ENCODE assay signal across 8 cellular contexts in genomic region chr7:98418636-98419315, GRCh38. TPM values are rescaled to one million over a fixed set of nuclear protein-coding genes. Genes with fewer than 3 reads are reported as not detected.
DNase-seq lines count a peak whose midpoint lies in the region; ATAC-seq lines count a peak whose summit lies in the region.

No MANE protein-coding gene starts in this region.

- no peak overlapping the region for H3K4me3 ChIP-seq in adipocyte (ENCODE audit: low read length)

- H3K9me3 ChIP-seq in adipocyte (ENCODE audit: control insufficient read depth, low read length) = no peaks in the 10 kb centered on the region

- no peak overlapping the region for H3K9ac ChIP-seq in adipocyte (ENCODE audit: low read length)

- DNase-seq in AG20443 (ENCODE audit: low spot score) (peak; percentile 97), HT1080 (ENCODE audit: low read depth) (peak; percentile 97), adipocyte (ENCODE audit: low read depth) (peak; percentile 88), lung microvascular endothelial cell (ENCODE audit: low read depth in 2 of 2) (peak; percentile 74 to 97), NCI-H1694 (lab: John Stamatoyannopoulos, UW) (no peak), KG1 (lab: John Stamatoyannopoulos, UW) (no peak)

- no peaks in the 10 kb centered on the region for H3K27me3 ChIP-seq in adipocyte (replicated peaks; ENCODE audit: control insufficient read depth, insufficient read depth, low read length)

- peaks cover 18% of the 10 kb centered on the region for H3K4me1 ChIP-seq in adipocyte (ENCODE audit: control insufficient read depth, insufficient read depth, low read length)

- H3K36me3 ChIP-seq in adipocyte (ENCODE audit: control insufficient read depth, insufficient read depth, low read length, severe bottlenecking) = no peaks in the 10 kb centered on the region

- no peak for ATAC-seq in GM18861 (IDR thresholded peaks at IDR 0.05; ENCODE audit: unreplicated experiment)
- ATAC-seq in GM18498 (IDR thresholded peaks at IDR 0.05; ENCODE audit: unreplicated experiment) = no peak

RNA-seq across cellular contexts. Expression of gene BAIAP2L1, which starts 17.9 kb away (rescaled TPM):
- total RNA-seq in HT1080 (2014; rRNA removed; shearing (Covaris generic)) = 7.3 and 11.1 TPM in 2 replicates
- polyA plus RNA-seq in HT1080 (2015; cell fraction: cytosol; rRNA removed) = 25.4 and 31.1 TPM in 2 replicates
- 27.7 and 39.1 TPM in 2 replicates for polyA plus RNA-seq in HT1080 (2015; cell fraction: nucleus; rRNA removed)
- total RNA-seq in lung microvascular endothelial cell = under 0.01 and 0.22 TPM in 2 replicates

Comparison
In these comparisons a context has a peak if more than half of its experiments do, and no peak if none do; other contexts are left out.
1. DNase-seq: peak in AG20443 (single experiment), HT1080 (single experiment), adipocyte (single experiment) and lung microvascular endothelial cell (2 of 2); none in NCI-H1694 (single experiment) and KG1 (single experiment).